Comparison of ENCODE assay signal across 8 cellular contexts in the genomic region with DNA sequence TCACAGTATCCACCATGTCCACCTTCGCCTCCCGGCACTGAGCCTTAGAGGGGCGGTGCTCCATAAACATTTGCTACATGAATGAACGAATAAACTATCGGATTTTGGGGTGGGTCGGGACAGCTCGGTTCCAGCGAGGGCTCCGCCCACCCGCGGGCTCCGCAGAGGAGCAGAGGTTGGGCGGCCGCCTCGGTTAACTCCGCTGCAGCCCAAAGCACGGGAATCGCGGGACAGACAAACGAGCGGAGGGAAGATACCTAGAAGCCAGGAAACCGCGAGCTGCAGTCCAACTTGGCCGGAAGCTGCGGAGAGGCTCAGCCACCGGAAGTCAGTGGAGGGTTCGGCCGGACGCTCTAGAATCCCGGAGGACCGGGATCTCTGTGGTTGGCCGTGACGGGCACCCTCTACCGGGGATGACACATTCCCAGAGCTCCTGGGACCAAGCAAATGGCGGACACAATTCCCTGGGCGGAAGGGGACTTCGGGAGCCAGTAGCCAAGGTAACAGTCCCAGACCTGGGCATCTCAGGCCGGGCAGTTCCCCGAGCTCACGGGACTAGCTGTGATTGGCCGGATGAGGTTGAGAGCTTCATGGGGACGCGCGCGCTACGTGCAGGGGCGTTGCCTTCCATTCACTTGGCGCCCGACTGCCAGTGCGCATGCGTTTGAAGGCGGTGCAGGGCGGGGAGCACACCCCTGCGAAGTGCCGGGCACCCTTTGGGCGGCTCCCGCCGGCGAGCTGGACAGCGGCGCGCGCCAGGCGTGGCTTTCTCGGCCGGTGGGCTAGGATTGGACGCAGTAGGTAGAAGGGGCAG. TPM values are rescaled to one million over a fixed set of nuclear protein-coding genes. Genes with fewer than 3 reads are reported as not detected.
DNase-seq lines count a peak whose midpoint lies in the region; TF ChIP-seq lines count a peak whose summit lies in the region.

No MANE protein-coding gene starts in this region.

- CTCF ChIA-PET in activated naive CD4-positive, alpha-beta T cell treated with anti-CD3 and anti-CD28 coated beads for 36 hours (lab: Charles Lee), result interaction anchor here (0.9 to 4.6 kb wide), 7 partner anchors 9 to 385 kb away, joined by 3 to 46 read pairs (median 5); a partner anchor contains a TSS

- TF ChIP-seq CTCF in HFF-Myc (IDR thresholded peaks at IDR 0.05; ENCODE audit: low read depth, low read length, missing control alignments), result no peak
- TF ChIP-seq CTCF in neural progenitor cell (IDR thresholded peaks at IDR 0.05), result peak; percentile 23

- peaks cover 53% of the 10 kb centered on the region for H3K79me2 ChIP-seq in neural progenitor cell (ENCODE audit: low read depth)

- peaks cover 9% of the 10 kb centered on the region for H3K4me1 ChIP-seq in SJSA1 (replicated peaks)
- H3K4me1 ChIP-seq in neural progenitor cell, result peaks cover 8% of the 10 kb centered on the region
- H3K4me1 ChIP-seq in stomach smooth muscle (ENCODE audit: control insufficient read depth, insufficient read depth, low read length), result peaks cover 24% of the 10 kb centered on the region

- no peaks in the 10 kb centered on the region for H3K27me3 ChIP-seq in SJSA1 (replicated peaks)
- no peaks in the 10 kb centered on the region for H3K27me3 ChIP-seq in neural progenitor cell
- no peaks in the 10 kb centered on the region for H3K27me3 ChIP-seq in stomach smooth muscle (ENCODE audit: control insufficient read depth in 1 of 2, insufficient read depth in 2 of 2, low read length in 2 of 2)

- intact Hi-C loops in activated naive CD4-positive, alpha-beta T cell treated with anti-CD3 and anti-CD28 coated beads for 36 hours (cut with micrococcal nuclease), result loop anchor here (1.0 to 5.0 kb wide), 6 partner anchors 16 to 1556 kb away; a partner anchor contains a TSS

- DNase-seq in GM04503 (ENCODE audit: low read depth), result peak; percentile 93
- peak; percentile 94 for DNase-seq in HFF-Myc (ENCODE audit: extremely low read depth, low read depth)
- peak; percentile 98 for DNase-seq in MV-4-11 (lab: John Stamatoyannopoulos, UW)
- peak; percentile 98 to 99 for DNase-seq in SJSA1 (ENCODE audit: low read depth in 1 of 2, low spot score in 2 of 2)
- DNase-seq in activated naive CD4-positive, alpha-beta T cell treated with anti-CD3 and anti-CD28 coated beads for 36 hours, result peak; percentile 95
- peak; percentile 99 for DNase-seq in foreskin melanocyte
- DNase-seq in neural progenitor cell (ENCODE audit: low spot score), result peak; percentile 99

- peak overlapping the region; percentile 89 for H2AFZ ChIP-seq in neural progenitor cell (replicated peaks)

- peaks cover 23% of the 10 kb centered on the region for H3F3A ChIP-seq in neural progenitor cell (ENCODE audit: low read depth)

- H3K9me3 Mint-ChIP-seq in activated naive CD4-positive, alpha-beta T cell treated with anti-CD3 and anti-CD28 coated beads for 36 hours, result no peaks in the 10 kb centered on the region
- no peaks in the 10 kb centered on the region for H3K9me3 Mint-ChIP-seq in neural progenitor cell

- peak overlapping the region; percentile 80 for H3K27ac ChIP-seq in SJSA1
- peak overlapping the region; percentile 93 for H3K27ac ChIP-seq in neural progenitor cell
- H3K27ac ChIP-seq in stomach smooth muscle (ENCODE audit: low read length), result peak overlapping the region; percentile 96

- H3K36me3 ChIP-seq in SJSA1 (peaks cover 42% of the 10 kb centered on the region), neural progenitor cell (peaks cover 4% of the 10 kb centered on the region), stomach smooth muscle (ENCODE audit: control insufficient read depth in 2 of 2, insufficient read depth in 2 of 2, low read length in 2 of 2) (peaks cover 19 to 29% of the 10 kb centered on the region in 2 donors)

- H4K20me1 ChIP-seq in neural progenitor cell (ENCODE audit: low read depth), result peaks cover 20% of the 10 kb centered on the region

- peak overlapping the region; percentile 97 for H3K27ac Mint-ChIP-seq in activated naive CD4-positive, alpha-beta T cell treated with anti-CD3 and anti-CD28 coated beads for 36 hours
- H3K27ac Mint-ChIP-seq in neural progenitor cell, result peak overlapping the region; percentile 92

- H3K9ac ChIP-seq in neural progenitor cell, result peak overlapping the region; percentile 79
- peak overlapping the region; percentile 82 to 96 for H3K9ac ChIP-seq in stomach smooth muscle (ENCODE audit: low read length in 2 of 2)

- peaks cover 12% of the 10 kb centered on the region for H3K36me3 Mint-ChIP-seq in activated naive CD4-positive, alpha-beta T cell treated with anti-CD3 and anti-CD28 coated beads for 36 hours (ENCODE audit: low read depth)
- H3K36me3 Mint-ChIP-seq in neural progenitor cell, result peaks cover 21% of the 10 kb centered on the region

- H3K9me3 ChIP-seq in SJSA1 (replicated peaks) (no peaks in the 10 kb centered on the region), neural progenitor cell (ENCODE audit: low read depth) (no peaks in the 10 kb centered on the region), stomach smooth muscle (ENCODE audit: control insufficient read depth in 2 of 2, low read length in 2 of 2) (no peaks in the 10 kb centered on the region)

- H3K27me3 Mint-ChIP-seq in activated naive CD4-positive, alpha-beta T cell treated with anti-CD3 and anti-CD28 coated beads for 36 hours (ENCODE audit: low read depth), result no peaks in the 10 kb centered on the region
- peaks cover 5% of the 10 kb centered on the region for H3K27me3 Mint-ChIP-seq in neural progenitor cell (ENCODE audit: insufficient read depth, low read depth)

- peak overlapping the region; percentile 80 for H3K4me3 ChIP-seq in HFF-Myc (replicated peaks; ENCODE audit: low read depth, low read length)
- peak overlapping the region; percentile 61 for H3K4me3 ChIP-seq in SJSA1
- H3K4me3 ChIP-seq in neural progenitor cell, result peak overlapping the region; percentile 84
- H3K4me3 ChIP-seq in stomach smooth muscle (ENCODE audit: low read length in 2 of 2), result peak overlapping the region; percentile 84 to 89

- peak overlapping the region; percentile 99 for H3K4me3 Mint-ChIP-seq in activated naive CD4-positive, alpha-beta T cell treated with anti-CD3 and anti-CD28 coated beads for 36 hours
- H3K4me3 Mint-ChIP-seq in neural progenitor cell, result peak overlapping the region; percentile 96

- peaks cover 8% of the 10 kb centered on the region for H3K4me1 Mint-ChIP-seq in activated naive CD4-positive, alpha-beta T cell treated with anti-CD3 and anti-CD28 coated beads for 36 hours (ENCODE audit: low read depth)
- peaks cover 19% of the 10 kb centered on the region for H3K4me1 Mint-ChIP-seq in neural progenitor cell

- peak overlapping the region; percentile 97 for H3K4me2 ChIP-seq in neural progenitor cell

RNA-seq across cellular contexts. Expression of a gene that starts 0.5 kb away (rescaled TPM):
- 0.72 and 7.8 TPM in 2 replicates for total RNA-seq in SJSA1 (2014; rRNA removed; shearing (Covaris generic))
- total RNA-seq in activated naive CD4-positive, alpha-beta T cell treated with anti-CD3 and anti-CD28 coated beads for 36 hours, result 10 to 100 TPM in 1 of 2 experiments, 1 to 10 TPM in 1; 8.7 to 10.7 TPM
- 12.2 and 20.7 TPM in 2 replicates for total RNA-seq in neural progenitor cell (ENCODE audit: low replicate concordance)

RNA-seq across cellular contexts. Expression of a gene that starts 9.2 kb away (rescaled TPM):
- 0.39 TPM in 1 of 2 replicates, not detected in the other for total RNA-seq in SJSA1 (2014; rRNA removed; shearing (Covaris generic))
- total RNA-seq in activated naive CD4-positive, alpha-beta T cell treated with anti-CD3 and anti-CD28 coated beads for 36 hours, result not detected
- 0.22 TPM in 1 of 2 replicates, not detected in the other for total RNA-seq in neural progenitor cell (ENCODE audit: low replicate concordance)

RNA-seq across cellular contexts. Expression of a gene that starts 15.3 kb away (rescaled TPM):
- 25.9 and 28.0 TPM in 2 replicates for total RNA-seq in SJSA1 (2014; rRNA removed; shearing (Covaris generic))
- 1 to 10 TPM; 8.7 TPM for total RNA-seq in activated naive CD4-positive, alpha-beta T cell treated with anti-CD3 and anti-CD28 coated beads for 36 hours
- 15.1 and 43.0 TPM in 2 replicates for total RNA-seq in neural progenitor cell (ENCODE audit: low replicate concordance)

RNA-seq across cellular contexts. Expression of a gene that starts 33.2 kb away (rescaled TPM):
- not detected in 2 replicates for total RNA-seq in SJSA1 (2014; rRNA removed; shearing (Covaris generic))
- total RNA-seq in activated naive CD4-positive, alpha-beta T cell treated with anti-CD3 and anti-CD28 coated beads for 36 hours, result under 1 TPM; 0.31 to 0.32 TPM
- total RNA-seq in neural progenitor cell (ENCODE audit: low replicate concordance), result 0.86 and 1.8 TPM in 2 replicates

Comparison
In these comparisons a context has a peak if more than half of its experiments do, and no peak if none do; other contexts are left out.
1. Peak in every context shown above with its lines: DNase-seq, H3K4me3 ChIP-seq and H3K27ac ChIP-seq.